ENCODE assay signal across 19 cellular contexts in the genomic region with DNA sequence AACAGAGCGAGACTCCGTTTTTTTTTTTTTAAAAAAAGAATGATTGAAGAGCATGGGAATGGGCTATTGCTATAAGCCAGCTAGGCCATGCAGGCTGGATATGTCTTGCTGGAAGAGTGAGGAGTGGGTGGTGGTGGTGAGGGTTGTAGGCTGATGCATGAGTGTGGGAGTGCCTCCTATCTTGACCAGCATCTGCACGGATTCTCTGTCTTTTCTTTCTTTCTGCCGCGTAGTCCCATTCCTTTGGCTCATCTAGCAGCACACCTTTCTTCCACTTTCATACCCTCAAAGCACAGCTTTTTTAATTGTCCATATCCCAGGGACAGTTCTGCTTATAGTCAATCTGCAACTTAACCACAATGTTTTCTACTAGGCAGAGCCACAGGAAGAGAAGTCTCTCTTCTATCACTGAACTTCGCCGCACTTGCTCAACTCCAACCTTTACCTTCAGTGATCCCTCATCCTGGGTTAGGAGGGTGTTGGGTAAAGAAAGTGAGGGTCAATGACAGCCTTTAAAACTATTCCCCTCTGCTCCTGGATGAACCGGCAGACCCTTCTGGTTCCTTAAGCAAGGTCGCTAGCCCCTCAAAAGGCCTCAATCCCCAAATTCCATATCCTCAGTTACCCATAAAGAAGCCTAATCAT. TPM values are rescaled to one million over a fixed set of nuclear protein-coding genes. Genes with fewer than 3 reads are reported as not detected.
DNase-seq lines count a peak whose midpoint lies in the region; ATAC-seq, FAIRE-seq and TF ChIP-seq lines count a peak whose summit lies in the region.
"Had no signal": no experiment of that assay in that cellular context is flagged by ENCODE, and none has a peak within 500 bp of the region (broad histone marks: within the 10 kb centered on the region; RNA-seq: fewer than 3 reads in every experiment).

No MANE protein-coding gene starts in this region.

- H4K20me1 ChIP-seq in smooth muscle cell (ENCODE audit: low read depth), result no peaks in the 10 kb centered on the region

- 96% methylated on average over 9 of the region's 9 CpGs for WGBS in smooth muscle cell (ENCODE audit: low lambda C conversion rate)

- H3K27ac Mint-ChIP-seq in stimulated activated naive B cell treated with anti-CD40 and anti-IgM and Interleukin-4, amounts not matched to agents 10 μg/mL and 1 μg/mL and 100 μg/mL, for 72 hours, result peak overlapping the region; percentile 91
- H3K27ac Mint-ChIP-seq: CD14-positive monocyte had no signal

- TF ChIP-seq CTCF in HEK293 (tag by site-specific recombination; IDR thresholded peaks at IDR 0.05), result no peak
- TF ChIP-seq CTCF in ascending aorta (IDR thresholded peaks at IDR 0.05), result no peak
- TF ChIP-seq CTCF in smooth muscle cell (IDR thresholded peaks at IDR 0.05; ENCODE audit: borderline replicate concordance, insufficient read depth, poor library complexity, severe bottlenecking), result no peak

- H2AFZ ChIP-seq in smooth muscle cell (ENCODE audit: low read depth), result no peak overlapping the region
- H2AFZ ChIP-seq: PC-9 had no signal

- POLR2A ChIA-PET in HEK293 (lab: Yijun Ruan, JAX), result interaction anchor here (0.6 to 1.4 kb wide), 3 partner anchors 28 to 79 kb away, joined by 3 read pairs; no protein-coding TSS in a partner anchor

- intact Hi-C loops in ascending aorta (cut with DNase I), result loop anchor here (2.0 kb wide), 1 partner anchor 38 kb away; a partner anchor contains a TSS

- no peaks in the 10 kb centered on the region for H3K36me3 ChIP-seq in HEK293 (ENCODE audit: control insufficient read depth in 2 of 2, insufficient read depth in 1 of 2, low read length in 2 of 2)
- H3K36me3 ChIP-seq in ascending aorta, result no peaks in the 10 kb centered on the region
- no peaks in the 10 kb centered on the region for H3K36me3 ChIP-seq in smooth muscle cell (ENCODE audit: low read depth)
- H3K36me3 ChIP-seq: SJSA1 had no signal

- H3K79me2 ChIP-seq in smooth muscle cell (ENCODE audit: low read depth), result no peaks in the 10 kb centered on the region

- no peaks in the 10 kb centered on the region for H3F3A ChIP-seq in smooth muscle cell (ENCODE audit: low read depth)

- ATAC-seq in stimulated activated naive B cell treated with anti-CD40 and anti-IgM and Interleukin-4, amounts not matched to agents 10 μg/mL and 1 μg/mL and 100 μg/mL, for 72 hours (replicated peaks), result peak; percentile 32 to 35
- ATAC-seq in GM19328 (IDR thresholded peaks at IDR 0.05; ENCODE audit: unreplicated experiment) (no peak), HG03457 (IDR thresholded peaks at IDR 0.05; ENCODE audit: unreplicated experiment) (no peak)

- DNase-seq in GM18507 (ENCODE audit: extremely low spot score, insufficient read length, low read depth) (no peak), ascending aorta (ENCODE audit: low spot score in 2 of 2) (no peak), smooth muscle cell (lab: John Stamatoyannopoulos, UW; ENCODE audit: unreplicated experiment) (no peak)
- DNase-seq in stimulated activated naive B cell treated with anti-CD40 and anti-IgM and Interleukin-4, amounts not matched to agents 10 μg/mL and 1 μg/mL and 100 μg/mL, for 72 hours, result no peak
- no peak for DNase-seq in stimulated activated CD4-positive, alpha-beta T cell treated with anti-CD3 and anti-CD28 coated beads, Interleukin-2, amount 100 ng/mL, for 24 hours
- DNase-seq: DMS 273 treated with DMSO at 0.1 percent for 48 hours, KBM-7, MV-4-11, NCI-H1417 treated with DMSO at 0.1 percent for 48 hours, NCI-H1930, NCI-H2171, NCI-H748 treated with DMSO at 0.1 percent for 48 hours, PC-9 had no signal

- no peaks in the 10 kb centered on the region for H3K27me3 Mint-ChIP-seq in stimulated activated naive B cell treated with anti-CD40 and anti-IgM and Interleukin-4, amounts not matched to agents 10 μg/mL and 1 μg/mL and 100 μg/mL, for 72 hours

- H3K9me3 Mint-ChIP-seq in stimulated activated naive B cell treated with anti-CD40 and anti-IgM and Interleukin-4, amounts not matched to agents 10 μg/mL and 1 μg/mL and 100 μg/mL, for 72 hours, result no peaks in the 10 kb centered on the region
- H3K9me3 Mint-ChIP-seq: CD14-positive monocyte had no signal

- CTCF ChIA-PET in HEK293 (lab: Yijun Ruan, JAX), result no interaction called here

- H3K4me2 ChIP-seq in smooth muscle cell, result no peak overlapping the region
- H3K4me2 ChIP-seq: PC-9 had no signal

- no peak overlapping the region for H3K4me3 Mint-ChIP-seq in stimulated activated naive B cell treated with anti-CD40 and anti-IgM and Interleukin-4, amounts not matched to agents 10 μg/mL and 1 μg/mL and 100 μg/mL, for 72 hours
- H3K4me3 Mint-ChIP-seq: CD14-positive monocyte had no signal

- H3K27me3 ChIP-seq in ascending aorta (no peaks in the 10 kb centered on the region), smooth muscle cell (ENCODE audit: low read depth) (no peaks in the 10 kb centered on the region)
- H3K27me3 ChIP-seq: SJSA1 had no signal

- H3K4me1 Mint-ChIP-seq in stimulated activated naive B cell treated with anti-CD40 and anti-IgM and Interleukin-4, amounts not matched to agents 10 μg/mL and 1 μg/mL and 100 μg/mL, for 72 hours, result peaks cover 10 to 13% of the 10 kb centered on the region in 2 donors
- H3K4me1 Mint-ChIP-seq: CD14-positive monocyte had no signal

- FAIRE-seq in GM18507 (lab: Jason Lieb, UNC), result peak; percentile 9
- FAIRE-seq: H54 had no signal

- H3K9ac ChIP-seq in smooth muscle cell (ENCODE audit: low read depth), result no peak overlapping the region

- H3K27ac ChIP-seq in HEK293 (ENCODE audit: extremely low read depth, low read depth, low read length) (no peak overlapping the region), ascending aorta (peak overlapping the region; percentile 42 to 65), smooth muscle cell (ENCODE audit: low read depth) (no peak overlapping the region)
- H3K27ac ChIP-seq: PC-9, SJSA1 had no signal

- H3K4me1 ChIP-seq in HEK293 (ENCODE audit: control insufficient read depth, insufficient read depth, low read length) (no peaks in the 10 kb centered on the region), ascending aorta (peaks cover 0 to 13% of the 10 kb centered on the region in 2 donors), smooth muscle cell (ENCODE audit: low read depth) (no peaks in the 10 kb centered on the region)
- H3K4me1 ChIP-seq: SJSA1 had no signal

- H3K9me3 ChIP-seq in HEK293 (ENCODE audit: control insufficient read depth, insufficient read depth, low read depth, low read length), result no peaks in the 10 kb centered on the region
- H3K9me3 ChIP-seq in ascending aorta, result no peaks in the 10 kb centered on the region
- H3K9me3 ChIP-seq in smooth muscle cell (replicated peaks; ENCODE audit: low read depth), result no peaks in the 10 kb centered on the region
- H3K9me3 ChIP-seq: SJSA1 had no signal

- H3K36me3 Mint-ChIP-seq in stimulated activated naive B cell treated with anti-CD40 and anti-IgM and Interleukin-4, amounts not matched to agents 10 μg/mL and 1 μg/mL and 100 μg/mL, for 72 hours, result no peaks in the 10 kb centered on the region
- H3K36me3 Mint-ChIP-seq: CD14-positive monocyte had no signal

- H3K4me3 ChIP-seq in HEK293 (ENCODE audit: low read depth, low read length) (no peak overlapping the region), ascending aorta (no peak overlapping the region), smooth muscle cell (no peak overlapping the region)
- H3K4me3 ChIP-seq: PC-9, SJSA1 had no signal

TF ChIP-seq in HEK293, 187 proteins besides CTCF, POLR2A, EP300 and RAD21:
- peak; percentile 29; the same call in 1 of the 2 replicates for TF ChIP-seq ZFHX2 (tag by site-specific recombination; conservative IDR thresholded peaks at IDR 0.05)
- no peak for TF ChIP-seq ZNF549 (tag by site-specific recombination; IDR thresholded peaks at IDR 0.05)

RNA-seq across cellular contexts. Expression of a gene that starts 15.2 kb away (rescaled TPM):
- total RNA-seq in ascending aorta, result 1.9 TPM
- 0.18 TPM in 1 of 2 replicates, not detected in the other for total RNA-seq in smooth muscle cell
- not detected in 2 replicates for polyA plus RNA-seq in smooth muscle cell
- total RNA-seq: SJSA1 had no signal
- polyA plus RNA-seq: CD14-positive monocyte had no signal

RNA-seq across cellular contexts. Expression of a gene that starts 37.8 kb away (rescaled TPM):
- 9.8 TPM for total RNA-seq in ascending aorta
- total RNA-seq in smooth muscle cell, result 30.0 and 34.9 TPM in 2 replicates
- polyA plus RNA-seq in smooth muscle cell, result 27.4 and 33.6 TPM in 2 replicates

RNA-seq across cellular contexts. Expression of a gene that starts 38.2 kb away (rescaled TPM):
- total RNA-seq in ascending aorta (2.9 TPM), smooth muscle cell (47.1 and 58.2 TPM in 2 replicates)
- polyA plus RNA-seq in smooth muscle cell, result 66.5 and 69.9 TPM in 2 replicates

Comparison
In these comparisons a context has a peak if more than half of its experiments do, and no peak if none do; other contexts are left out.
1. H3K27ac ChIP-seq: peak in ascending aorta (2 of 2); none in HEK293 (single experiment) and smooth muscle cell (single experiment).
2. ATAC-seq: peak in stimulated activated naive B cell treated with anti-CD40 and anti-IgM and Interleukin-4, amounts not matched to agents 10 μg/mL and 1 μg/mL and 100 μg/mL, for 72 hours (2 of 2); none in GM19328 (single experiment) and HG03457 (single experiment).
3. RNA of a gene that starts 38.2 kb away (total RNA-seq): 47.1 to 58.2 TPM in smooth muscle cell; 2.9 TPM in ascending aorta (single experiment); every median in the first group is over 10 times any median in the second.